8 cellular contexts compared by ENCODE assay signal in the genomic region with DNA sequence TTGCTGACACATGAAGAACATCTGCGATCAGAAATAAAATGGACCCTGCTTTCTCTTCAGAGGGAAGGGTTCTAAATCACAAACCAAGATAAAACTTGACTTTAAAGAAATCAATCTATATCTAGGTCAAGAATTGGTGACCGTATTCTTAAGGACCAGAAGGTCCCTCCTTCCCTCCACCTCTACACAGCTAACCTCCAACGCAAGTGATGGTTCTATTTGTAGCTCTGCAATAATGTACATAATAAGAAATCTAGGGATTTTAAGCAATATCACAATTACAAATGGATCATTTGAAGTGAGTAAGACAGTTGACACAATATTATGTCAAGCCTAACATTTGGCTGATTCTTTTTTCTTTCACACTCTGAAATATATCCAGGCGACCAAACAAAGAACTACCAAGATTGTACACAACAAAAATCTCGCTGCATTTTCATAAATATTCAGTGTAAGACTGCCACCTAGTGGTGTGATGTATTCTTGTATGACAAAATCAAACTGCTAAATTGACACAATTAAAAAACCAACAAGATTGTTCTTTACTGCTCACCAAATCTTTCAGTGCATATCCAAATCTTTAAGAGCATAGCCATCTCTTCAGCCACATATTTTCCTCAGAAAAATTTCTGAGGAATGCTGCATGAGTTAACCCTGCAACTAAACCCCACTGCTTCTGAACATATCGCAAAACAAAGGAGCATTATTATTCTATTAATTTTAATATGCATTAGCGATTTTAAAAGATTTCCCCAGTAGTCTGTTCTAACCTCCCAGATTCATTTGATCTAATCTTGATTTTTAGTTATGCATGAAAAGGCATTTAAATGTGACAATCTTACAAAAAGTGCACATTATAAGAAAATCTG. TPM values are rescaled to one million over a fixed set of nuclear protein-coding genes. Genes with fewer than 3 reads are reported as not detected.
DNase-seq lines count a peak whose midpoint lies in the region; ATAC-seq and TF ChIP-seq lines count a peak whose summit lies in the region.

No MANE protein-coding gene starts in this region.

- intact Hi-C loops in activated CD4-positive, alpha-beta memory T cell treated with anti-CD3 and anti-CD28 coated beads for 36 hours (cut with micrococcal nuclease), result loop anchor here (1.0 to 5.0 kb wide), 5 partner anchors 79 to 1112 kb away; no protein-coding TSS in a partner anchor

- H3K27ac Mint-ChIP-seq in activated CD4-positive, alpha-beta memory T cell treated with anti-CD3 and anti-CD28 coated beads for 36 hours, result no peak overlapping the region

- no peaks in the 10 kb centered on the region for H3K9me3 Mint-ChIP-seq in activated CD4-positive, alpha-beta memory T cell treated with anti-CD3 and anti-CD28 coated beads for 36 hours

- ATAC-seq in GM19452 (IDR thresholded peaks at IDR 0.05; ENCODE audit: unreplicated experiment), result no peak

- H3K36me3 Mint-ChIP-seq in activated CD4-positive, alpha-beta memory T cell treated with anti-CD3 and anti-CD28 coated beads for 36 hours, result no peaks in the 10 kb centered on the region

- no peak overlapping the region for H3K4me3 ChIP-seq in AG09309 (ENCODE audit: control insufficient read depth, low read depth, low read length)
- H3K4me3 ChIP-seq in GM12875 (ENCODE audit: low read depth, low read length), result no peak overlapping the region

- DNase-seq in AG09309 (ENCODE audit: low read depth) (peak; percentile 46), NAMALWA (ENCODE audit: low spot score) (peak; percentile 90), RPMI8226 (peak; percentile 79), midbrain (lab: John Stamatoyannopoulos, UW) (peak; percentile 86)
- peak; percentile 48 for DNase-seq in effector CD4-positive, alpha-beta T cell
- DNase-seq in activated CD4-positive, alpha-beta memory T cell treated with anti-CD3 and anti-CD28 coated beads for 36 hours, result no peak

- no peaks in the 10 kb centered on the region for H3K27me3 Mint-ChIP-seq in activated CD4-positive, alpha-beta memory T cell treated with anti-CD3 and anti-CD28 coated beads for 36 hours

- TF ChIP-seq CTCF in AG09309 (IDR thresholded peaks at IDR 0.05; ENCODE audit: control insufficient read depth, insufficient read depth, low read depth, low read length, missing control alignments) (peak; percentile 37), GM12875 (IDR thresholded peaks at IDR 0.05; ENCODE audit: borderline replicate concordance, insufficient read depth, low read depth, low read length) (0 out of 2 replicates have a peak, but pooled peaks have one; percentile 21)

- CTCF ChIA-PET in activated CD4-positive, alpha-beta memory T cell treated with anti-CD3 and anti-CD28 coated beads for 36 hours (lab: Charles Lee), result interaction anchor here (0.6 to 2.3 kb wide), 19 partner anchors 8 to 1114 kb away, joined by 3 to 19 read pairs (median 3); a partner anchor contains a TSS

- peaks cover 2% of the 10 kb centered on the region for H3K4me1 Mint-ChIP-seq in activated CD4-positive, alpha-beta memory T cell treated with anti-CD3 and anti-CD28 coated beads for 36 hours (ENCODE audit: low read depth)

- H3K4me3 Mint-ChIP-seq in activated CD4-positive, alpha-beta memory T cell treated with anti-CD3 and anti-CD28 coated beads for 36 hours, result no peak overlapping the region

- POLR2A ChIA-PET in activated CD4-positive, alpha-beta memory T cell treated with anti-CD3 and anti-CD28 coated beads for 36 hours (lab: Charles Lee), result no interaction called here

RNA-seq across cellular contexts. Expression of a gene that starts 44.5 kb away (rescaled TPM):
- 1 to 10 TPM; 2.3 to 2.4 TPM for total RNA-seq in activated CD4-positive, alpha-beta memory T cell treated with anti-CD3 and anti-CD28 coated beads for 36 hours
